ENCODE assay signal across 11 cellular contexts in genomic region chr2:235300368-235301201, GRCh38.
A peak's percentile ranks its signal among the peaks of the same experiment; 100 is the strongest.
DNase-seq lines count a peak whose midpoint lies in the region; ATAC-seq and TF ChIP-seq lines count a peak whose summit lies in the region.
"Had no signal": no experiment of that assay in that cellular context is flagged by ENCODE, and none has a peak within 500 bp of the region (broad histone marks: within the 10 kb centered on the region; RNA-seq: fewer than 3 reads in every experiment).

No MANE protein-coding gene starts in this region.

- CTCF ChIA-PET in A673 (lab: Charles Lee), result no interaction called here
- CTCF ChIA-PET in naive thymus-derived CD4-positive, alpha-beta T cell (lab: Charles Lee), result no interaction called here

- no peaks in the 10 kb centered on the region for H3K4me1 ChIP-seq in A673 (ENCODE audit: insufficient read depth, low read length, poor library complexity, severe bottlenecking)
- no peaks in the 10 kb centered on the region for H3K4me1 ChIP-seq in tibial artery
- H3K4me1 ChIP-seq in naive thymus-derived CD4-positive, alpha-beta T cell (ENCODE audit: control insufficient read depth in 2 of 2, insufficient read depth in 2 of 2, low read length in 2 of 2), result no peaks in the 10 kb centered on the region

- H3K27me3 ChIP-seq in A673 (replicated peaks; ENCODE audit: insufficient read depth, low read depth, low read length, poor library complexity) (no peaks in the 10 kb centered on the region), tibial artery (peaks cover 0 to 8% of the 10 kb centered on the region in 2 donors)
- no peaks in the 10 kb centered on the region for H3K27me3 ChIP-seq in naive thymus-derived CD4-positive, alpha-beta T cell (ENCODE audit: control insufficient read depth in 2 of 2, insufficient read depth in 2 of 2, low read length in 2 of 2)

- H3K9me3 ChIP-seq in A673 (ENCODE audit: low read depth, low read length, poor library complexity, severe bottlenecking), result no peaks in the 10 kb centered on the region
- no peaks in the 10 kb centered on the region for H3K9me3 ChIP-seq in tibial artery
- no peaks in the 10 kb centered on the region for H3K9me3 ChIP-seq in naive thymus-derived CD4-positive, alpha-beta T cell (ENCODE audit: control insufficient read depth in 2 of 3, low read length in 3 of 3)

- no peak overlapping the region for H3K4me3 ChIP-seq in A673 (ENCODE audit: low read depth, low read length, poor library complexity, severe bottlenecking)
- H3K4me3 ChIP-seq in tibial artery, result no peak overlapping the region
- no peak overlapping the region for H3K4me3 ChIP-seq in naive thymus-derived CD4-positive, alpha-beta T cell (ENCODE audit: low read length)

- no peaks in the 10 kb centered on the region for H3K4me1 Mint-ChIP-seq in naive thymus-derived CD4-positive, alpha-beta T cell

- no peak for ATAC-seq in naive thymus-derived CD4-positive, alpha-beta T cell

- BruUV-seq in A673 (replicated peaks; lab: Mats Ljungman, UMichigan), result no TSS peak

- H3K36me3 Mint-ChIP-seq in naive thymus-derived CD4-positive, alpha-beta T cell, result peaks cover 0 to 3% (median 0%) of the 10 kb centered on the region in 5 donors

- POLR2A ChIA-PET in A673 (lab: Charles Lee; ENCODE audit: low non-redundant PET), result no interaction called here
- POLR2A ChIA-PET in naive thymus-derived CD4-positive, alpha-beta T cell (lab: Charles Lee), result no interaction called here

- DNase-seq in A673 (ENCODE audit: low spot score) (peak; percentile 56), H4 (ENCODE audit: low spot score) (peak; percentile 90), RPMI8226 (peak; percentile 83), glomerular visceral epithelial cell (ENCODE audit: extremely low spot score) (peak; percentile 97), tibial artery (no peak), D341Med (ENCODE audit: low spot score) (no peak), NCI-H1930 (lab: John Stamatoyannopoulos, UW) (no peak)
- DNase-seq in naive thymus-derived CD4-positive, alpha-beta T cell, result no peak
- DNase-seq: activated CD8-positive, alpha-beta memory T cell treated with anti-CD3 and anti-CD28 coated beads, Interleukin-2, amount 50 U/mL, for 4 hours; caudate nucleus had no signal

- H3K36me3 ChIP-seq in A673 (ENCODE audit: insufficient read depth, low read length, poor library complexity, severe bottlenecking) (no peaks in the 10 kb centered on the region), tibial artery (no peaks in the 10 kb centered on the region)
- H3K36me3 ChIP-seq in naive thymus-derived CD4-positive, alpha-beta T cell (ENCODE audit: control insufficient read depth in 2 of 3, insufficient read depth in 3 of 3, low read length in 3 of 3), result no peaks in the 10 kb centered on the region

- TF ChIP-seq CTCF in A673 (conservative IDR thresholded peaks at IDR 0.05; ENCODE audit: low read depth, low read length) (no peak), tibial artery (IDR thresholded peaks at IDR 0.05) (no peak)

- intact Hi-C loops in A673 (cut with micrococcal nuclease; ENCODE audit: unreplicated experiment) (no loop called here), tibial artery (cut with DNase I; ENCODE audit: low total_unique reads) (no loop called here)
- intact Hi-C loops in naive thymus-derived CD4-positive, alpha-beta T cell (cut with micrococcal nuclease), result no loop called here

- H3K27ac Mint-ChIP-seq in naive thymus-derived CD4-positive, alpha-beta T cell, result no peak overlapping the region
- H3K27ac Mint-ChIP-seq: nephron had no signal

- peaks cover 0 to 38% (median 26%) of the 10 kb centered on the region in 5 donors for H3K27me3 Mint-ChIP-seq in naive thymus-derived CD4-positive, alpha-beta T cell

- H3K9me3 Mint-ChIP-seq in naive thymus-derived CD4-positive, alpha-beta T cell, result peaks cover 0 to 12% (median 4%) of the 10 kb centered on the region in 11 donors

- H3K27ac ChIP-seq in A673 (ENCODE audit: low read depth, low read length, poor library complexity, severe bottlenecking) (no peak overlapping the region), tibial artery (no peak overlapping the region)
- H3K27ac ChIP-seq in naive thymus-derived CD4-positive, alpha-beta T cell (ENCODE audit: low read depth, low read length), result no peak overlapping the region

- no peak overlapping the region for H3K4me3 Mint-ChIP-seq in naive thymus-derived CD4-positive, alpha-beta T cell
- H3K4me3 Mint-ChIP-seq: nephron had no signal

Comparison
In these comparisons a context has a peak if more than half of its experiments do, and no peak if none do; other contexts are left out.
1. DNase-seq: peak in A673 (single experiment), H4 (single experiment), RPMI8226 (single experiment) and glomerular visceral epithelial cell (single experiment); none in tibial artery (0 of 2), naive thymus-derived CD4-positive, alpha-beta T cell (0 of 9), D341Med (single experiment) and NCI-H1930 (0 of 2).